Comparison of ENCODE assay signal across 26 cellular contexts in genomic region chr2:46136953-46137352, GRCh38.
DNase-seq lines count a peak whose midpoint lies in the region; ATAC-seq and TF ChIP-seq lines count a peak whose summit lies in the region.
"Had no signal": no experiment of that assay in that cellular context is flagged by ENCODE, and none has a peak within 500 bp of the region (broad histone marks: within the 10 kb centered on the region; RNA-seq: fewer than 3 reads in every experiment).

No MANE protein-coding gene starts in this region.

- H3K36me3 Mint-ChIP-seq in chondrocyte (ENCODE audit: low read depth) = no peaks in the 10 kb centered on the region
- H3K36me3 Mint-ChIP-seq: CD4-positive, alpha-beta memory T cell had no signal

- TF ChIP-seq CTCF in heart right ventricle (IDR thresholded peaks at IDR 0.05) (no peak), chondrocyte (IDR thresholded peaks at IDR 0.05) (no peak), tibial artery (IDR thresholded peaks at IDR 0.05) (no peak)

- H3K9me3 ChIP-seq in heart right ventricle = no peaks in the 10 kb centered on the region
- no peaks in the 10 kb centered on the region for H3K9me3 ChIP-seq in mesodermal cell (ENCODE audit: control insufficient read depth, low read length)
- H3K9me3 ChIP-seq in tibial artery = no peaks in the 10 kb centered on the region
- H3K9me3 ChIP-seq: BLaER1 treated with 17β-estradiol and CSF1 and Interleukin-3, amounts not matched to agents 10 nM and 100 nM; Caco-2 had no signal

- no peak overlapping the region for H3K4me3 ChIP-seq in heart right ventricle
- H3K4me3 ChIP-seq in mesodermal cell (ENCODE audit: extremely low read depth, insufficient read depth, low read length, poor library complexity, severe bottlenecking) = no peak overlapping the region
- H3K4me3 ChIP-seq in tibial artery = no peak overlapping the region
- H3K4me3 ChIP-seq: BLaER1 treated with 17β-estradiol and CSF1 and Interleukin-3, amounts not matched to agents 10 nM and 100 nM had no signal

- no peaks in the 10 kb centered on the region for H3K27me3 ChIP-seq in heart right ventricle
- H3K27me3 ChIP-seq in tibial artery = no peaks in the 10 kb centered on the region
- H3K27me3 ChIP-seq: BLaER1 treated with 17β-estradiol and CSF1 and Interleukin-3, amounts not matched to agents 10 nM and 100 nM had no signal

- no peaks in the 10 kb centered on the region for H3K9me3 Mint-ChIP-seq in chondrocyte (ENCODE audit: low read depth)

- DNase-seq in heart right ventricle (no peak), left ventricle myocardium superior (no peak), chondrocyte (ENCODE audit: low spot score) (no peak), tibial artery (no peak), inferior parietal cortex (ENCODE audit: extremely low spot score) (no peak)
- DNase-seq: 8988T; Caco-2; CD4-positive, alpha-beta memory T cell; DMS 273 treated with DMSO at 0.1 percent for 48 hours; DMS79 treated with DMSO at 0.1 percent for 48 hours; GOT3; HCEC 1CT; NCI-H1105; NCI-H1694; NCI-H2081; NCI-H2171; NCI-H345; NCI-H524; NCI-H774; NK-92 treated with Interleukin-12 subunit alpha and Interleukin-12 subunit beta, amount 100 ng/mL, for 24 hours had no signal

- H3K27ac Mint-ChIP-seq in chondrocyte (ENCODE audit: unreplicated experiment) = peak overlapping the region; percentile 49
- H3K27ac Mint-ChIP-seq: CD4-positive, alpha-beta memory T cell had no signal

- peaks cover 5 to 43% (median 32%) of the 10 kb centered on the region in 9 donors for H3K4me1 ChIP-seq in heart right ventricle
- peaks cover 30% of the 10 kb centered on the region for H3K4me1 ChIP-seq in mesodermal cell (ENCODE audit: control insufficient read depth, insufficient read depth, low read length, poor library complexity, severe bottlenecking)
- H3K4me1 ChIP-seq in tibial artery = peaks cover 0 to 58% (median 33%) of the 10 kb centered on the region in 4 donors

- no peaks in the 10 kb centered on the region for H3K27me3 Mint-ChIP-seq in chondrocyte (ENCODE audit: low read depth)
- H3K27me3 Mint-ChIP-seq: CD4-positive, alpha-beta memory T cell had no signal

- peak overlapping the region in 6 of 10 donors; percentile 73 to 85 (median 76) for H3K27ac ChIP-seq in heart right ventricle
- peak overlapping the region; percentile 95 for H3K27ac ChIP-seq in mesodermal cell (ENCODE audit: low read depth, low read length, severe bottlenecking)
- peak overlapping the region; percentile 66 to 70 for H3K27ac ChIP-seq in tibial artery
- H3K27ac ChIP-seq: BLaER1 treated with 17β-estradiol and CSF1 and Interleukin-3, amounts not matched to agents 10 nM and 100 nM; KMS-11; RWPE1 had no signal

- intact Hi-C loops in heart right ventricle (cut with DNase I) (loop anchor here in 1 of 10 donors (5.0 kb wide), 1 partner anchor 140 kb away; no protein-coding TSS in a partner anchor), left ventricle myocardium superior (cut with micrococcal nuclease) (no loop called here), tibial artery (cut with DNase I; ENCODE audit: low total_unique reads) (no loop called here)

- no peak for ATAC-seq in heart right ventricle
- ATAC-seq in left ventricle myocardium superior = no peak
- ATAC-seq in GM18520 (IDR thresholded peaks at IDR 0.05; ENCODE audit: unreplicated experiment) = no peak
- no peak for ATAC-seq in GM21390 (IDR thresholded peaks at IDR 0.05; ENCODE audit: unreplicated experiment)

- 86 to 91% methylated on average over 2 of the region's 2 CpGs for WGBS in heart right ventricle, 2 donors
- no CpG with 5 or more reads among the region's 2 CpGs for WGBS in mesodermal cell (ENCODE audit: insufficient coverage in 2 of 2), 2 experiments

- H3K36me3 ChIP-seq in heart right ventricle (no peaks in the 10 kb centered on the region), mesodermal cell (ENCODE audit: control insufficient read depth, insufficient read depth, low read length) (peaks cover 8% of the 10 kb centered on the region), tibial artery (no peaks in the 10 kb centered on the region)

- H3K4me3 Mint-ChIP-seq in chondrocyte (ENCODE audit: unreplicated experiment) = no peak overlapping the region
- H3K4me3 Mint-ChIP-seq: CD4-positive, alpha-beta memory T cell had no signal

- peaks cover 35% of the 10 kb centered on the region for H3K4me1 Mint-ChIP-seq in chondrocyte (ENCODE audit: low read depth)
- H3K4me1 Mint-ChIP-seq: CD4-positive, alpha-beta memory T cell had no signal
